14 cellular contexts compared by ENCODE assay signal in the genomic region with DNA sequence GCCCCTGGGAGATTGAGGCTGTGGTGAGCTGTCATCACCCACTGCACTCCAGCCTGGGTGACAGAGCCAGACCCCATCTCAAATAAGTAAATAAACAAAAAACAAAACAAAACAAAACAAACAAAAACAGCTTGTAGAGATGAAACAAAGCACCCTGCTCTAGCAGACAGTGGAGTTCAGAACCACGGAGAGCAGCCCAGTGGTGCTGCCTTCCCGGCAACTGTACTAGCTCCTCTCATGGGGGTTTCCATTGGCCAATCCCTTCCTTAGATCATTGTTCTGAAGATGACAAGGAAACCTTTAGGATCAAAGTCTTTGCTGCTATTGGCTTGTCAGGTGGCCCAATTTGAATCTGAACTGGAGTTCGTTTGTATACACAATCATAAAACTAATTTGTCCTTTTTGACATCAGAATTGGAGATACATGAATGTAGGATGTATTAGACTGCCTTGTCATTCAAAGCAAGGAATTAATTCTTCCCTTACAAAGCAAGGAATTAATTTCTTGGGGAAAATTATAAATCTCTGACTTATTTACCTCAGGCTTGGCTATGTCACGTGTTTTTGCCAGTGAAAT. TPM values are rescaled to one million over a fixed set of nuclear protein-coding genes. Genes with fewer than 3 reads are reported as not detected.
DNase-seq lines count a peak whose midpoint lies in the region; ATAC-seq and TF ChIP-seq lines count a peak whose summit lies in the region.
"Had no signal": no experiment of that assay in that cellular context is flagged by ENCODE, and none has a peak within 500 bp of the region (broad histone marks: within the 10 kb centered on the region; RNA-seq: fewer than 3 reads in every experiment).

No MANE protein-coding gene starts in this region.

- H4K20me1 ChIP-seq in mammary epithelial cell (ENCODE audit: insufficient read depth, low read length), result no peaks in the 10 kb centered on the region

- H3K9ac ChIP-seq in mammary epithelial cell (ENCODE audit: insufficient read depth, low read length), result no peak overlapping the region

- no peak overlapping the region for H3K4me2 ChIP-seq in mammary epithelial cell (ENCODE audit: insufficient read depth, low read depth, low read length)

- BruUV-seq in MCF 10A (replicated peaks; lab: Mats Ljungman, UMichigan) (no TSS peak), mammary epithelial cell (replicated peaks; lab: Mats Ljungman, UMichigan) (no TSS peak)

- no peaks in the 10 kb centered on the region for H3K36me3 ChIP-seq in breast epithelium
- no peaks in the 10 kb centered on the region for H3K36me3 ChIP-seq in mammary epithelial cell (ENCODE audit: insufficient read depth, low read length)

- DNase-seq in MCF 10A (ENCODE audit: unreplicated experiment), result peak; percentile 23
- DNase-seq in breast epithelium (ENCODE audit: low spot score in 2 of 2), result no peak
- peak; percentile 33 for DNase-seq in NCI-H226
- peak; percentile 17 for DNase-seq in mammary epithelial cell
- DNase-seq in renal cortical epithelial cell (ENCODE audit: low read depth), result peak; percentile 27
- no peak for DNase-seq in lower leg skin (ENCODE audit: low spot score in 2 of 2)
- no peak for DNase-seq in GF-D8 (lab: John Stamatoyannopoulos, UW)
- DNase-seq: activated effector memory CD4-positive, alpha-beta T cell treated with Interleukin-2 at 50 U/mL for 16 hours; left ventricle myocardium superior; retina had no signal

- no peak overlapping the region for H3K27ac ChIP-seq in breast epithelium
- no peak overlapping the region for H3K27ac ChIP-seq in mammary epithelial cell (ENCODE audit: insufficient read depth, low read depth, low read length)
- H3K27ac ChIP-seq: C4-2B had no signal

- no peaks in the 10 kb centered on the region for H3K9me3 Mint-ChIP-seq in MCF 10A (ENCODE audit: unreplicated experiment)

- H3K4me1 ChIP-seq in breast epithelium (no peaks in the 10 kb centered on the region), mammary epithelial cell (ENCODE audit: insufficient read depth, low read length) (no peaks in the 10 kb centered on the region)

- H3K27ac Mint-ChIP-seq in MCF 10A (ENCODE audit: low read depth, unreplicated experiment), result no peak overlapping the region

- intact Hi-C loops in MCF 10A (cut with micrococcal nuclease) (no loop called here), breast epithelium (cut with DNase I; ENCODE audit: low total_unique reads) (no loop called here), mammary epithelial cell (cut with micrococcal nuclease) (no loop called here), lower leg skin (cut with DNase I; ENCODE audit: low total_unique reads) (no loop called here)

- CTCF ChIA-PET in MCF 10A (lab: Yijun Ruan, JAX), result no interaction called here
- CTCF ChIA-PET in mammary epithelial cell (lab: Charles Lee; ENCODE audit: low non-redundant PET), result interaction anchor here (0.6 kb wide), 1 partner anchor 118 kb away, joined by 14 read pairs; the partner anchor contains the start of gene SAMD4B

- no peaks in the 10 kb centered on the region for H3K36me3 Mint-ChIP-seq in MCF 10A (ENCODE audit: insufficient read depth, unreplicated experiment)

- H3K79me2 ChIP-seq in mammary epithelial cell (ENCODE audit: insufficient read depth, low read length), result no peaks in the 10 kb centered on the region

- H3K4me1 Mint-ChIP-seq in MCF 10A (ENCODE audit: insufficient read depth, unreplicated experiment), result no peaks in the 10 kb centered on the region

- H3K4me3 ChIP-seq in breast epithelium (no peak overlapping the region), mammary epithelial cell (replicated peaks in 1 of 3; ENCODE audit: insufficient read depth in 1 of 3, low read depth in 2 of 3, low read length in 3 of 3) (no peak overlapping the region), lower leg skin (ENCODE audit: low read depth, poor library complexity, severe bottlenecking) (no peak overlapping the region)

- no peak for TF ChIP-seq CTCF in MCF 10A (IDR thresholded peaks at IDR 0.05; ENCODE audit: unreplicated experiment)
- no peak for TF ChIP-seq CTCF in breast epithelium (IDR thresholded peaks at IDR 0.05)
- TF ChIP-seq CTCF in mammary epithelial cell (conservative IDR thresholded peaks at IDR 0.05 in 1 of 2, IDR thresholded peaks at IDR 0.05 in 1 of 2; ENCODE audit: extremely low read depth in 1 of 2, insufficient read depth in 1 of 2, low read depth in 1 of 2, low read length in 2 of 2), result no peak
- no peak for TF ChIP-seq CTCF in lower leg skin (IDR thresholded peaks at IDR 0.05)

- no peaks in the 10 kb centered on the region for H3K9me3 ChIP-seq in breast epithelium
- no peaks in the 10 kb centered on the region for H3K9me3 ChIP-seq in mammary epithelial cell (replicated peaks; ENCODE audit: insufficient read depth, low read length)

- ATAC-seq in GM19324 (IDR thresholded peaks at IDR 0.05; ENCODE audit: low FRiP score, unreplicated experiment), result no peak
- ATAC-seq: left ventricle myocardium superior had no signal

- dilution Hi-C loops in mammary epithelial cell (cut with HindIII; ENCODE audit: low sequenced_read_pairs), result no loop called here

- in situ Hi-C loops in mammary epithelial cell (cut with MboI; ENCODE audit: low sequenced_read_pairs in 2 of 2), result no loop called here

- POLR2A ChIA-PET in MCF 10A (lab: Yijun Ruan, JAX), result interaction anchor here (0.7 to 1.1 kb wide), 2 partner anchors 28 to 83 kb away, joined by 3 read pairs; no protein-coding TSS in a partner anchor

- H3K27me3 ChIP-seq in breast epithelium (no peaks in the 10 kb centered on the region), mammary epithelial cell (ENCODE audit: insufficient read depth, low read length) (peaks cover 3% of the 10 kb centered on the region)

- peaks cover 64% of the 10 kb centered on the region for H3K27me3 Mint-ChIP-seq in MCF 10A (ENCODE audit: insufficient read depth, unreplicated experiment)

- no peak overlapping the region for H2AFZ ChIP-seq in mammary epithelial cell (ENCODE audit: low read depth, low read length)

- no peak overlapping the region for H3K4me3 Mint-ChIP-seq in MCF 10A (ENCODE audit: unreplicated experiment)

- TF ChIP-seq POLR2A in breast epithelium (IDR thresholded peaks at IDR 0.05) (no peak), lower leg skin (IDR thresholded peaks at IDR 0.05) (no peak)

- 23% methylated on average over 3 of the region's 4 CpGs for WGBS in mammary epithelial cell (ENCODE audit: low coverage, missing lambda C conversion rate)
- WGBS in lower leg skin, 2 donors, result 20 to 24% methylated on average over 4 of the region's 4 CpGs

RNA-seq across cellular contexts. Expression of gene SYCN, which starts 19.7 kb away (rescaled TPM):
- total RNA-seq in MCF 10A (2022) (not detected in 2 replicates), breast epithelium (not detected), mammary epithelial cell (not detected), renal cortical epithelial cell (not detected in 2 replicates), lower leg skin (not detected)
- not detected for polyA plus RNA-seq in mammary epithelial cell
- polyA minus RNA-seq in mammary epithelial cell, result not detected
- total RNA-seq: epithelial cell of proximal tubule; left ventricle myocardium superior; T-helper 2 cell treated with Interferon-gamma antibody and Interleukin-4, amounts not matched to agents 100 ng/mL and 5 ng/mL, for 36 hours had no signal

RNA-seq across cellular contexts. Expression of gene IFNL3, which starts 21.0 kb away (rescaled TPM):
- total RNA-seq in MCF 10A (2022) (not detected in 2 replicates), breast epithelium (not detected), mammary epithelial cell (not detected), renal cortical epithelial cell (not detected in 2 replicates), lower leg skin (not detected)
- polyA plus RNA-seq in mammary epithelial cell, result not detected
- not detected for polyA minus RNA-seq in mammary epithelial cell
- total RNA-seq: epithelial cell of proximal tubule; left ventricle myocardium superior; T-helper 2 cell treated with Interferon-gamma antibody and Interleukin-4, amounts not matched to agents 100 ng/mL and 5 ng/mL, for 36 hours had no signal

RNA-seq across cellular contexts. Expression of gene IFNL4, which starts 24.9 kb away (rescaled TPM):
- not detected in 2 replicates for total RNA-seq in MCF 10A (2022)
- total RNA-seq in breast epithelium, result not detected
- not detected for total RNA-seq in mammary epithelial cell
- polyA plus RNA-seq in mammary epithelial cell, result not detected
- not detected for polyA minus RNA-seq in mammary epithelial cell
- total RNA-seq in renal cortical epithelial cell, result not detected in 2 replicates
- total RNA-seq in lower leg skin, result not detected
- total RNA-seq: epithelial cell of proximal tubule; left ventricle myocardium superior; T-helper 2 cell treated with Interferon-gamma antibody and Interleukin-4, amounts not matched to agents 100 ng/mL and 5 ng/mL, for 36 hours had no signal

RNA-seq across cellular contexts. Expression of gene NCCRP1, which starts 27.0 kb away (rescaled TPM):
- total RNA-seq in MCF 10A (2022), result not detected in 2 replicates
- total RNA-seq in breast epithelium, result 1 to 10 TPM in 1 of 3 donors, under 1 TPM in 1, not detected in 1; 0.66 to 2.9 TPM
- total RNA-seq in mammary epithelial cell, result under 1 TPM; 0.31 to 0.50 TPM
- polyA plus RNA-seq in mammary epithelial cell, result 0.84 TPM
- 1.4 TPM for polyA minus RNA-seq in mammary epithelial cell
- 0.20 and 4.3 TPM in 2 replicates for total RNA-seq in renal cortical epithelial cell
- 100 to 1,000 TPM; 367 to 798 (median 407) TPM for total RNA-seq in lower leg skin
- total RNA-seq: left ventricle myocardium superior; T-helper 2 cell treated with Interferon-gamma antibody and Interleukin-4, amounts not matched to agents 100 ng/mL and 5 ng/mL, for 36 hours had no signal

RNA-seq across cellular contexts. Expression of gene IFNL2, which starts 44.4 kb away (rescaled TPM):
- total RNA-seq in MCF 10A (2022) (not detected in 2 replicates), breast epithelium (not detected), mammary epithelial cell (not detected), renal cortical epithelial cell (not detected in 2 replicates), lower leg skin (not detected)
- not detected for polyA plus RNA-seq in mammary epithelial cell
- not detected for polyA minus RNA-seq in mammary epithelial cell
- total RNA-seq: epithelial cell of proximal tubule; left ventricle myocardium superior; T-helper 2 cell treated with Interferon-gamma antibody and Interleukin-4, amounts not matched to agents 100 ng/mL and 5 ng/mL, for 36 hours had no signal

Comparison
In these comparisons a context has a peak if more than half of its experiments do, and no peak if none do; other contexts are left out.
1. DNase-seq: peak in MCF 10A (single experiment), NCI-H226 (single experiment), mammary epithelial cell (single experiment) and renal cortical epithelial cell (single experiment); none in breast epithelium (0 of 2), lower leg skin (0 of 2) and GF-D8 (single experiment).